Comparison of ENCODE assay signal across 8 cellular contexts in genomic region chr16:67848118-67848517, GRCh38. TPM values are rescaled to one million over a fixed set of nuclear protein-coding genes. Genes with fewer than 3 reads are reported as not detected.
DNase-seq lines count a peak whose midpoint lies in the region; ATAC-seq, FAIRE-seq and TF ChIP-seq lines count a peak whose summit lies in the region.

No MANE protein-coding gene starts in this region.

- no peak overlapping the region for H4K8ac ChIP-seq in trophoblast cell (ENCODE audit: low read depth, low read length)

- H3K27me3 ChIP-seq in DOHH2 (ENCODE audit: control insufficient read depth, low read length) (no peaks in the 10 kb centered on the region), trophoblast cell (ENCODE audit: insufficient read depth, low read length) (no peaks in the 10 kb centered on the region)

- FAIRE-seq in frontal cortex (lab: Jason Lieb, UNC): no peak

- H3K4ac ChIP-seq in trophoblast cell (ENCODE audit: low read depth, low read length): peak overlapping the region; percentile 93

- H3K36me3 ChIP-seq in DOHH2 (ENCODE audit: control insufficient read depth, low read length): peaks cover 24% of the 10 kb centered on the region
- peaks cover 11 to 25% of the 10 kb centered on the region in 2 experiments for H3K36me3 ChIP-seq in trophoblast cell (ENCODE audit: control insufficient read depth in 1 of 2, insufficient read depth in 2 of 2, low read length in 2 of 2)

- H2BK5ac ChIP-seq in trophoblast cell (ENCODE audit: low read depth, low read length, poor library complexity): peak overlapping the region; percentile 82

- H3K14ac ChIP-seq in trophoblast cell (ENCODE audit: low read length): no peak overlapping the region

- H3K4me3 ChIP-seq in DOHH2 (ENCODE audit: low read length) (peak overlapping the region; percentile 77), epithelial cell of proximal tubule (ENCODE audit: low read depth, low read length) (peak overlapping the region; percentile 99), trophoblast cell (ENCODE audit: low read depth, low read length) (no peak overlapping the region)

- POLR2A ChIA-PET in RWPE1 (lab: Yijun Ruan, JAX; ENCODE audit: low non-redundant PET): no interaction called here

- H3K9me2 ChIP-seq in DOHH2 (replicated peaks; ENCODE audit: control insufficient read depth, low read length): no peaks in the 10 kb centered on the region

- H4K91ac ChIP-seq in trophoblast cell (ENCODE audit: low read depth, low read length): peak overlapping the region; percentile 68

- H2BK12ac ChIP-seq in trophoblast cell (ENCODE audit: low read length): no peak overlapping the region

- CTCF ChIA-PET in RWPE1 (lab: Yijun Ruan, JAX): interaction anchor here (0.6 kb wide), 1 partner anchor 301 kb away, joined by 3 read pairs; no protein-coding TSS in a partner anchor

- H3K23ac ChIP-seq in trophoblast cell (ENCODE audit: low read length): no peak overlapping the region

- peaks cover 13% of the 10 kb centered on the region for H3K79me1 ChIP-seq in trophoblast cell (ENCODE audit: low read length)

- peaks cover 7% of the 10 kb centered on the region; the same call in 1 of the 2 replicates for H3F3A ChIP-seq in DOHH2 (ENCODE audit: control insufficient read depth, insufficient read depth)

- no CpG with 5 or more reads among the region's 11 CpGs for WGBS in trophoblast cell (ENCODE audit: extremely low coverage, insufficient coverage, insufficient read length)

- no peak overlapping the region for H3K18ac ChIP-seq in trophoblast cell (ENCODE audit: low read length)

- peak overlapping the region; percentile 14 for H4K12ac ChIP-seq in trophoblast cell (ENCODE audit: low read depth, low read length)

- intact Hi-C loops in posterior cingulate gyrus (cut with DNase I): loop anchor here (5.0 to 10.0 kb wide), 4 partner anchors 47 to 323 kb away; partner anchors contain the start of genes ACD, C16orf86, ENKD1 and PARD6A

- H2AK5ac ChIP-seq in trophoblast cell (ENCODE audit: low read length): peak overlapping the region; percentile 24

- no peak for ATAC-seq in GM19023 (IDR thresholded peaks at IDR 0.05; ENCODE audit: unreplicated experiment)

- no peak overlapping the region for H2BK120ac ChIP-seq in trophoblast cell (ENCODE audit: insufficient read depth, low read length, poor library complexity)

- H4K20me1 ChIP-seq in DOHH2 (ENCODE audit: control insufficient read depth, insufficient read depth, low read depth, low read length): peaks cover 6% of the 10 kb centered on the region

- H3K4me2 ChIP-seq in DOHH2 (ENCODE audit: low read length): peak overlapping the region; percentile 78
- peak overlapping the region; percentile 86 for H3K4me2 ChIP-seq in trophoblast cell (ENCODE audit: low read length)

- H3K9ac ChIP-seq in trophoblast cell (ENCODE audit: low read length): peak overlapping the region; percentile 83

- no peak for DNase-seq in RWPE1 (ENCODE audit: low spot score)
- no peak for DNase-seq in epithelial cell of proximal tubule (ENCODE audit: low read depth)
- no peak for DNase-seq in trophoblast cell
- no peak for DNase-seq in frontal cortex (ENCODE audit: low spot score in 2 of 2)
- no peak for DNase-seq in posterior cingulate gyrus
- DNase-seq in DMS114 treated with DMSO at 0.1 percent for 48 hours (lab: John Stamatoyannopoulos, UW; ENCODE audit: unreplicated experiment): no peak

- H3K27ac ChIP-seq in DOHH2 (ENCODE audit: low read depth, low read length): no peak overlapping the region
- H3K27ac ChIP-seq in RWPE1: peak overlapping the region; percentile 96
- peak overlapping the region; percentile 85 for H3K27ac ChIP-seq in trophoblast cell (ENCODE audit: low read depth, low read length)

- peaks cover 92% of the 10 kb centered on the region for H3K79me2 ChIP-seq in DOHH2 (ENCODE audit: control insufficient read depth, low read length)
- peaks cover 33% of the 10 kb centered on the region for H3K79me2 ChIP-seq in trophoblast cell (ENCODE audit: control insufficient read depth, insufficient read depth, low read length, poor library complexity)

- H3K9me3 ChIP-seq in DOHH2 (ENCODE audit: control insufficient read depth, insufficient read depth, low read length) (no peaks in the 10 kb centered on the region), trophoblast cell (ENCODE audit: insufficient read depth, low read depth, low read length) (no peaks in the 10 kb centered on the region)

- no peak for TF ChIP-seq CTCF in DOHH2 (IDR thresholded peaks at IDR 0.05; ENCODE audit: low read depth, low read length, poor library complexity, severe bottlenecking)
- no peak for TF ChIP-seq CTCF in RWPE1 (conservative IDR thresholded peaks at IDR 0.05; ENCODE audit: low read depth)
- no peak for TF ChIP-seq CTCF in epithelial cell of proximal tubule (conservative IDR thresholded peaks at IDR 0.05; ENCODE audit: low read depth, low read length)

- H2AFZ ChIP-seq in trophoblast cell (ENCODE audit: insufficient read depth, low read length, poor library complexity): no peak overlapping the region

- H3K4me1 ChIP-seq in DOHH2 (ENCODE audit: control insufficient read depth, low read length) (peaks cover 42% of the 10 kb centered on the region), trophoblast cell (ENCODE audit: control insufficient read depth in 1 of 2, insufficient read depth in 2 of 2, low read length in 2 of 2) (peaks cover 14 to 19% of the 10 kb centered on the region in 2 experiments)

RNA-seq across cellular contexts. Expression of gene CENPT, which starts 0.6 kb away (rescaled TPM):
- total RNA-seq in epithelial cell of proximal tubule (36.3 and 40.4 TPM in 2 replicates), frontal cortex (25.3 TPM)
- 59.1 and 62.1 TPM in 2 replicates for polyA plus RNA-seq in trophoblast cell (2013)

RNA-seq across cellular contexts. Expression of gene NUTF2, which starts 1.4 kb away (rescaled TPM):
- 219 and 549 TPM in 2 replicates for total RNA-seq in epithelial cell of proximal tubule
- polyA plus RNA-seq in trophoblast cell (2013): 401 and 408 TPM in 2 replicates
- 70.9 TPM for total RNA-seq in frontal cortex

RNA-seq across cellular contexts. Expression of gene THAP11, which starts 6.0 kb away (rescaled TPM):
- total RNA-seq in epithelial cell of proximal tubule (33.7 and 45.7 TPM in 2 replicates), frontal cortex (26.5 TPM)
- 13.3 and 13.7 TPM in 2 replicates for polyA plus RNA-seq in trophoblast cell (2013)

RNA-seq across cellular contexts. Expression of gene EDC4, which starts 24.7 kb away (rescaled TPM):
- 61.1 and 61.2 TPM in 2 replicates for total RNA-seq in epithelial cell of proximal tubule
- 39.0 and 39.6 TPM in 2 replicates for polyA plus RNA-seq in trophoblast cell (2013)
- 64.0 TPM for total RNA-seq in frontal cortex

RNA-seq across cellular contexts. Expression of gene NRN1L, which starts 36.6 kb away (rescaled TPM):
- 0.46 TPM in 1 of 2 replicates, not detected in the other for total RNA-seq in epithelial cell of proximal tubule
- 3.8 and 4.2 TPM in 2 replicates for polyA plus RNA-seq in trophoblast cell (2013)
- not detected for total RNA-seq in frontal cortex
